Comparison of ENCODE assay signal across 1 cellular context in genomic region chr7:20240080-20240926, GRCh38.
TF ChIP-seq lines count a peak whose summit lies in the region.

No MANE protein-coding gene starts in this region.

TF ChIP-seq in GM12878, 131 proteins besides CTCF, POLR2A, EP300 and RAD21 (continued from another document):
- TF ChIP-seq ZBTB4 (CRISPR knock-in tag; IDR thresholded peaks at IDR 0.05) (no peak; the same call in 1 of the 2 replicates), ZNF592 (IDR thresholded peaks at IDR 0.05) (peak; percentile 53; the same call in 1 of the 2 replicates), NFXL1 (IDR thresholded peaks at IDR 0.05; ENCODE audit: borderline replicate concordance) (no peak), USF2 (IDR thresholded peaks at IDR 0.05; ENCODE audit: borderline replicate concordance, low read depth, low read length) (no peak)
